Comparison of ENCODE assay signal across 20 cellular contexts in genomic region chr5:105982526-105982925, GRCh38.
"Had no signal": no experiment of that assay in that cellular context is flagged by ENCODE, and none has a peak within 500 bp of the region (broad histone marks: within the 10 kb centered on the region; RNA-seq: fewer than 3 reads in every experiment).

No MANE protein-coding gene starts in this region.

- H3K4me3 ChIP-seq: lung, neural progenitor cell, ovary, prostate gland, skin epidermis, suprapubic skin, thoracic aorta, tibial artery, upper lobe of right lung had no signal

- H2AFZ ChIP-seq: neural progenitor cell had no signal

- H3K27ac ChIP-seq: neural progenitor cell, ovary, prostate gland, skin epidermis, suprapubic skin, thoracic aorta, tibial artery, upper lobe of right lung had no signal

- ATAC-seq: natural killer cell, right cardiac atrium, sciatic nerve had no signal

- H3K36me3 ChIP-seq: neural progenitor cell, ovary, prostate gland, suprapubic skin, thoracic aorta, tibial artery, upper lobe of right lung had no signal

- H3K27me3 ChIP-seq: neural progenitor cell, ovary, suprapubic skin, tibial artery, upper lobe of right lung had no signal

- H3K4me2 ChIP-seq: neural progenitor cell had no signal

- H3K4me1 ChIP-seq: neural progenitor cell, prostate gland, suprapubic skin, tibial artery, upper lobe of right lung had no signal

- DNase-seq: head of caudate nucleus; hippocampal formation; naive B cell; natural killer cell; nephron progenitor cell; ovary; retina; right cardiac atrium; stimulated activated CD4-positive, alpha-beta T cell treated with anti-CD3 and anti-CD28 coated beads, Interleukin-4, amount 100 ng/mL, for 24 hours; stimulated activated naive CD4-positive, alpha-beta T cell; tibial artery; trophoblast cell; upper lobe of right lung had no signal

- H3K9ac ChIP-seq: neural progenitor cell had no signal

- H3K9me3 ChIP-seq: ovary, prostate gland, suprapubic skin, thoracic aorta, tibial artery, upper lobe of right lung had no signal
